In genomic region chr10:32376780-32377179, GRCh38 we compare ENCODE assay signal across 1 cellular context.
TF ChIP-seq lines count a peak whose summit lies in the region.

No MANE protein-coding gene starts in this region.

TF ChIP-seq in A549, 52 proteins besides CTCF, POLR2A, EP300 and RAD21 (continued from another document):
- TF ChIP-seq, protein P1, sequence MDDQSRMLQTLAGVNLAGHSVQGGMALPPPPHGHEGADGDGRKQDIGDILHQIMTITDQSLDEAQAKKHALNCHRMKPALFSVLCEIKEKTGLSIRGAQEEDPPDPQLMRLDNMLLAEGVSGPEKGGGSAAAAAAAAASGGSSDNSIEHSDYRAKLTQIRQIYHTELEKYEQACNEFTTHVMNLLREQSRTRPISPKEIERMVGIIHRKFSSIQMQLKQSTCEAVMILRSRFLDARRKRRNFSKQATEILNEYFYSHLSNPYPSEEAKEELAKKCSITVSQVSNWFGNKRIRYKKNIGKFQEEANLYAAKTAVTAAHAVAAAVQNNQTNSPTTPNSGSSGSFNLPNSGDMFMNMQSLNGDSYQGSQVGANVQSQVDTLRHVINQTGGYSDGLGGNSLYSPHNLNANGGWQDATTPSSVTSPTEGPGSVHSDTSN (IDR thresholded peaks at IDR 0.05), result no peak
- TF ChIP-seq CBX2 (IDR thresholded peaks at IDR 0.05; ENCODE audit: borderline replicate concordance, low read depth), result no peak
